In the genomic region with DNA sequence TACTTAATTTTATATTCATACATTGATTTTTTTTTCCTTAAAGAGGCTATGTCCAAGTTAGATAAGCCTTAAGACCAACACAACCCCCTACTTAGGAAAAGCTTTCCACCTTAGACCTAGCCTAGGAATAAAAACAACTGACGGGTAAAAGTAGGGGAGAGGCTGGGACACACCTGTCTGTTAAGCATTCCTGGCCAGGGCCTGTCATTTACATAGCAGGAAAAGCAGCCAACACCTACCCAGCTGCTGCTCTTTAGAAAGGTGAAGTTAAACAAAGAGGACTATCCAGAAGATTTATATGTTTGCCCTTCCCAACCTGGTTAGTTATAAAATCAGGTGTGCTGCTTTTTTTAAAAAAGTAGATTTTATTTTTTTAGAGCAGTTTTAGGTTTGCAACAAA, we compare ENCODE assay signal across 15 cellular contexts. TPM values are rescaled to one million over a fixed set of nuclear protein-coding genes. Genes with fewer than 3 reads are reported as not detected.
DNase-seq lines count a peak whose midpoint lies in the region; ATAC-seq, FAIRE-seq and TF ChIP-seq lines count a peak whose summit lies in the region.
"Had no signal": no experiment of that assay in that cellular context is flagged by ENCODE, and none has a peak within 500 bp of the region (broad histone marks: within the 10 kb centered on the region; RNA-seq: fewer than 3 reads in every experiment).

No MANE protein-coding gene starts in this region.

- H4K8ac ChIP-seq in H9 (replicated peaks; ENCODE audit: insufficient read length, low read depth, low read length) = no peak overlapping the region

- H2BK15ac ChIP-seq in H9 (ENCODE audit: low read depth, low read length) = no peak overlapping the region

- no peaks in the 10 kb centered on the region for H3K79me2 ChIP-seq in H9 (ENCODE audit: insufficient read depth, low read length)

- no peak overlapping the region for H4K91ac ChIP-seq in H9 (ENCODE audit: insufficient read length, low read depth, low read length)

- peak; percentile 83 to 96 (median 93) for ATAC-seq in pancreas

- intact Hi-C loops in pancreas (cut with DNase I) = no loop called here

- no peak overlapping the region for H3K4me3 ChIP-seq in duodenal mucosa (ENCODE audit: low read depth in 1 of 2, low read length in 2 of 2)
- no peak overlapping the region for H3K4me3 ChIP-seq in pancreas
- H3K4me3 ChIP-seq: BLaER1 had no signal

- no peak overlapping the region for H3K4me2 ChIP-seq in H9 (ENCODE audit: insufficient read depth, insufficient read length, low read length)
- H3K4me2 ChIP-seq: BLaER1 had no signal

- H3K9ac ChIP-seq in H9 (ENCODE audit: extremely low read depth, insufficient read length, low read length) = no peak overlapping the region
- H3K9ac ChIP-seq in duodenal mucosa (ENCODE audit: low read depth in 1 of 2, low read length in 2 of 2) = peak overlapping the region; percentile 12 to 27
- H3K9ac ChIP-seq: BLaER1 had no signal

- no peaks in the 10 kb centered on the region; a peak in 1 of 5 replicates for H3K9me3 Mint-ChIP-seq in H9
- H3K9me3 Mint-ChIP-seq: T-cell had no signal

- no peak overlapping the region for H3K56ac ChIP-seq in H9 (ENCODE audit: insufficient read length, low read depth, low read length)

- DNase-seq in H9 (peak; percentile 38), NCI-H345 treated with DMSO at 0.1 percent for 48 hours (lab: John Stamatoyannopoulos, UW; ENCODE audit: unreplicated experiment) (peak; percentile 75), pancreas (peak in 3 of 6 donors; percentile 27 to 66 (median 41)), KG1 (lab: John Stamatoyannopoulos, UW) (no peak), C1 segment of cervical spinal cord (lab: John Stamatoyannopoulos, UW) (no peak), DMS 273 treated with DMSO at 0.1 percent for 48 hours (lab: John Stamatoyannopoulos, UW) (no peak)
- DNase-seq in activated T-cell treated with anti-CD3 and anti-CD28 coated beads, Interleukin-2, amount 50 U/mL, for 48 hours = no peak
- DNase-seq: effector CD4-positive, alpha-beta T cell; naive B cell; NCI-H2171 treated with DMSO at 0.1 percent for 48 hours; stimulated activated CD4-positive, alpha-beta T cell treated with anti-CD3 and anti-CD28 coated beads, Interleukin-12 subunit alpha, Interleukin-12 subunit beta, amount 100 ng/mL, for 4 hours; stimulated activated CD8-positive, alpha-beta memory T cell treated with anti-CD3 and anti-CD28 coated beads, Interleukin-4, amount 100 ng/mL, for 48 hours; T-cell had no signal

- H3K9me3 ChIP-seq in H9 (ENCODE audit: control insufficient read depth, low read depth, low read length) (no peaks in the 10 kb centered on the region), duodenal mucosa (ENCODE audit: control insufficient read depth in 1 of 2, low read length in 2 of 2) (no peaks in the 10 kb centered on the region), pancreas (no peaks in the 10 kb centered on the region)
- H3K9me3 ChIP-seq: BLaER1 had no signal

- H3K27ac ChIP-seq in H9 (ENCODE audit: insufficient read length, low read depth, low read length) = no peak overlapping the region
- peak overlapping the region; percentile 46 for H3K27ac ChIP-seq in duodenal mucosa (ENCODE audit: low read depth, low read length)
- H3K27ac ChIP-seq in pancreas = peak overlapping the region in 2 of 4 donors; percentile 20 to 71
- H3K27ac ChIP-seq: BLaER1 had no signal

- H3K18ac ChIP-seq in H9 (ENCODE audit: insufficient read length, low read depth, low read length) = no peak overlapping the region

- H3K23ac ChIP-seq in H9 (ENCODE audit: insufficient read length, low read depth, low read length) = no peak overlapping the region

- H3K27me3 ChIP-seq in H9 (ENCODE audit: insufficient read depth, low read length) = no peaks in the 10 kb centered on the region
- H3K27me3 ChIP-seq in duodenal mucosa (ENCODE audit: control insufficient read depth in 1 of 2, insufficient read depth in 2 of 2, low read length in 2 of 2) = no peaks in the 10 kb centered on the region
- H3K27me3 ChIP-seq in pancreas = no peaks in the 10 kb centered on the region
- H3K27me3 ChIP-seq: BLaER1 had no signal

- no peak overlapping the region for H3T11ph ChIP-seq in H9 (ENCODE audit: low read length)

- peaks cover 17% of the 10 kb centered on the region for H3K27me3 Mint-ChIP-seq in H9 (ENCODE audit: low read depth)
- H3K27me3 Mint-ChIP-seq: naive B cell had no signal

- H3K4ac ChIP-seq in H9 (ENCODE audit: low read depth, low read length) = no peak overlapping the region

- no peak overlapping the region for H2AK5ac ChIP-seq in H9 (ENCODE audit: insufficient read length, low read length)

- H3K14ac ChIP-seq in H9 (ENCODE audit: insufficient read depth, low read length) = no peak overlapping the region

- H3K23me2 ChIP-seq in H9 (ENCODE audit: insufficient read length, low read depth, low read length, poor library complexity, severe bottlenecking) = no peaks in the 10 kb centered on the region

- no peak overlapping the region for H2BK20ac ChIP-seq in H9 (ENCODE audit: low read depth, low read length, poor library complexity, severe bottlenecking)

- no peaks in the 10 kb centered on the region for H4K20me1 ChIP-seq in H9 (ENCODE audit: control insufficient read depth, insufficient read depth, insufficient read length)
- H4K20me1 ChIP-seq: BLaER1 had no signal

- peaks cover 23% of the 10 kb centered on the region in 2 experiments for H3K4me1 Mint-ChIP-seq in H9

- no peak overlapping the region for H2BK12ac ChIP-seq in H9 (ENCODE audit: insufficient read length, low read depth, low read length)

- H3K4me3 Mint-ChIP-seq in H9 = no peak overlapping the region

- H3K27ac Mint-ChIP-seq in H9 = no peak overlapping the region

- WGBS in H9 (ENCODE audit: extremely low coverage, insufficient read length, low lambda C conversion rate) = no CpG with 5 or more reads among the region's 1 CpG
- WGBS in pancreas, 2 donors = 4 to 14% methylated on average over 1 of the region's 1 CpG

- no peak overlapping the region for H4K5ac ChIP-seq in H9 (ENCODE audit: insufficient read length, low read depth, low read length)

- H3K36me3 ChIP-seq in duodenal mucosa (ENCODE audit: control insufficient read depth in 1 of 2, insufficient read depth in 2 of 2, low read length in 2 of 2) (no peaks in the 10 kb centered on the region), pancreas (no peaks in the 10 kb centered on the region)
- H3K36me3 ChIP-seq: BLaER1 had no signal

- no peaks in the 10 kb centered on the region for H3K79me1 ChIP-seq in H9 (ENCODE audit: insufficient read depth, low read depth, low read length, poor library complexity, severe bottlenecking)

- H2BK120ac ChIP-seq in H9 (ENCODE audit: low read depth, low read length, poor library complexity, severe bottlenecking) = no peak overlapping the region

- H3K36me3 Mint-ChIP-seq in H9 (ENCODE audit: insufficient read depth in 1 of 3, low read depth in 3 of 3) = no peaks in the 10 kb centered on the region
- H3K36me3 Mint-ChIP-seq: naive B cell, T-cell had no signal

- TF ChIP-seq CTCF in H9 (conservative IDR thresholded peaks at IDR 0.05) = no peak
- TF ChIP-seq CTCF in pancreas (IDR thresholded peaks at IDR 0.05) = no peak

- H3K4me1 ChIP-seq in H9 (ENCODE audit: insufficient read depth, low read length) (no peaks in the 10 kb centered on the region; the same call in 1 of the 2 replicates), duodenal mucosa (ENCODE audit: control insufficient read depth in 1 of 2, insufficient read depth in 2 of 2, low read length in 2 of 2) (peaks cover 18 to 22% of the 10 kb centered on the region in 2 donors), pancreas (peaks cover 16 to 20% (median 17%) of the 10 kb centered on the region in 3 donors)
- H3K4me1 ChIP-seq: BLaER1 had no signal

- H2BK5ac ChIP-seq in H9 (ENCODE audit: insufficient read length, low read length) = no peak overlapping the region

- H2AFZ ChIP-seq in H9 (ENCODE audit: low read length) = no peak overlapping the region

- peak; percentile 68 for FAIRE-seq in pancreas (lab: Jason Lieb, UNC)

RNA-seq across cellular contexts. Expression of gene SAMD13, which starts 29.1 kb away (rescaled TPM):
- total RNA-seq in H9 (2021) = 0.61 and 0.97 TPM in 2 replicates
- total RNA-seq in pancreas = 1 to 10 TPM in 1 of 6 donors, under 1 TPM in 5; 0.57 to 2.6 (median 0.66) TPM
- 1 to 10 TPM in 1 of 2 donors, under 1 TPM in 1; 0.65 to 1.3 TPM for polyA plus RNA-seq in pancreas

Comparison
In these comparisons a context has a peak if more than half of its experiments do, and no peak if none do; other contexts are left out.
1. DNase-seq: peak in H9 (single experiment) and NCI-H345 treated with DMSO at 0.1 percent for 48 hours (single experiment); none in KG1 (single experiment), activated T-cell treated with anti-CD3 and anti-CD28 coated beads, Interleukin-2, amount 50 U/mL, for 48 hours (0 of 2), C1 segment of cervical spinal cord (0 of 14) and DMS 273 treated with DMSO at 0.1 percent for 48 hours (single experiment).